ENCODE assay signal across 16 cellular contexts in the genomic region with DNA sequence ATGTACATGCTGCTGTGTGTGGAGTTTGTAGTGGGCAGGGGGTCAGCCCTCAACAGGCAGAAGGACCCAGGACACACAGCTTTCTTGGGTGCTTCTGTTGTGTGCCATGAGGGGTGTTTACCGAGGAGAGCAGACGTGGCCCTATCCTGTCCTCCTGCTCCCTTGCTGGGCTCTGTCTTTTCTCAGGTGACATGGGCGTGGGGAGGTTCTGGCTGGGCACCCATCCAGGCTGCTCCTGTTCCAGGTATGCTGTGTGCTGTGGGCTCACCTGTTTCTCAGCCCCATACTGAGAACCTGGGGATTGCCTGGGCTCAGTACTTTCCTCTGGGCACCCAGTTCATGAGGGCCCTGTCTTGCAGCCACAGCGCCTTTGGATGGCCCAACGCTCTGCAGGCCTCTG. TPM values are rescaled to one million over a fixed set of nuclear protein-coding genes. Genes with fewer than 3 reads are reported as not detected.
"Had no signal": no experiment of that assay in that cellular context is flagged by ENCODE, and none has a peak within 500 bp of the region (broad histone marks: within the 10 kb centered on the region; RNA-seq: fewer than 3 reads in every experiment).

No MANE protein-coding gene starts in this region.

- H3K36me3 ChIP-seq: ovary had no signal

- H3K27me3 ChIP-seq: ascending aorta, hepatocyte, ovary had no signal

- H3K9me3 ChIP-seq: ascending aorta, ovary had no signal

- H3K27ac ChIP-seq: hepatocyte had no signal

- DNase-seq: activated CD4-positive, alpha-beta memory T cell treated with anti-CD3 and anti-CD28 coated beads for 36 hours; activated CD4-positive, CD25-positive, alpha-beta regulatory T cell treated with anti-CD3 and anti-CD28 coated beads, Interleukin-2, amount 50 U/mL, for 72 hours; activated CD8-positive, alpha-beta memory T cell treated with anti-CD3 and anti-CD28 coated beads, Interleukin-2, amount 50 U/mL, for 4 hours; activated naive CD4-positive, alpha-beta T cell; ovary; SW 1271; T-helper 9 cell had no signal

- H3K4me3 ChIP-seq: ascending aorta, hepatocyte, ovary had no signal

RNA-seq across cellular contexts. Expression of a gene that starts 24.0 kb away (rescaled TPM):
- total RNA-seq: activated T-helper 1 cell treated with anti-CD3 and anti-CD28 coated beads, Interleukin-12 subunit alpha, Interleukin-12 subunit beta, Interleukin-2, Interleukin-4 antibody, amounts not matched to agents 30 ng/mL and 10 ng/mL and 1 ng/mL, durations not matched to agents 14 hours and 24 hours and 36 hours; ascending aorta; kidney epithelial cell; lower leg skin; mesenteric fat pad; ureter had no signal

RNA-seq across cellular contexts. Expression of a gene that starts 55.0 kb away (rescaled TPM):
- total RNA-seq: activated CD4-positive, alpha-beta memory T cell treated with anti-CD3 and anti-CD28 coated beads for 36 hours; activated T-helper 1 cell treated with anti-CD3 and anti-CD28 coated beads, Interleukin-12 subunit alpha, Interleukin-12 subunit beta, Interleukin-2, Interleukin-4 antibody, amounts not matched to agents 30 ng/mL and 10 ng/mL and 1 ng/mL, durations not matched to agents 14 hours and 24 hours and 36 hours; endothelial cell of umbilical vein; hepatocyte; kidney epithelial cell; mesenteric fat pad had no signal
- polyA plus RNA-seq: endothelial cell of umbilical vein, hepatocyte, neural cell had no signal
